ENCODE assay signal across 19 cellular contexts in the genomic region with DNA sequence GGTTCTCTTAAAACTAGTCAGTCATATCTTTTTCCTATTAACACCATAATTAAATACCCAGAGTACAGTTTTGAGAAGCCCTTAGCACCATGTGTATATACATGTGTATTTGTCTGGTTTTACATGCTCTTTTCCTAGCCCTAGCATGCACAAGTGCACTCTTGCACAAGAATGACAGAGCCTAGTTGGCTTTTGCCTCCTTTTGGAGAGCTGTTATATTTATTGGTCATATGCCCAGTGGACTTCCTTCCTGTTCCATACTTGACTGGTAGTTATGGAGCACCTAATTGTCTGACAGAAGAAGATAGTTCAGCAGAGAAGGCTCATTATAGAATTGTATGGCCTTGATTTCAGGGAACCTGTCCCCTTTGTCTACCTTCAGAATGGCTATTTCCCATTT.
"Had no signal": no experiment of that assay in that cellular context is flagged by ENCODE, and none has a peak within 500 bp of the region (broad histone marks: within the 10 kb centered on the region; RNA-seq: fewer than 3 reads in every experiment).

No MANE protein-coding gene starts in this region.

- H3K27ac ChIP-seq: foreskin keratinocyte, transverse colon, uterus had no signal

- H3K9me3 Mint-ChIP-seq: activated CD4-positive, alpha-beta T cell treated with anti-CD3 and anti-CD28 coated beads, Interleukin-2, amount 10 ng/mL, durations not matched to agents 7 days and 5 days; activated naive CD8-positive, alpha-beta T cell treated with anti-CD3 and anti-CD28 coated beads, Interleukin-2, amount 10 ng/mL, durations not matched to agents 7 days and 5 days; activated T-cell treated with anti-CD3 and anti-CD28 coated beads, Interleukin-2, amount 50 U/mL, for 24 hours; activated T-helper 2 cell treated with anti-CD3 and anti-CD28 coated beads, Interferon-gamma antibody, Interleukin-2, Interleukin-4, amounts not matched to agents 10 μg/mL and 5 μg/mL and 100 μg/mL, durations not matched to agents 14 hours and 24 hours and 36 hours; memory B cell; neural crest cell; T-helper 1 cell treated with Interleukin-12 subunit alpha and Interleukin-12 subunit beta and Interleukin-4 antibody, amounts not matched to agents 30 μg/mL and 1 μg/mL, for 36 hours had no signal

- H3K4me1 ChIP-seq: foreskin keratinocyte, transverse colon, uterus had no signal

- H3K27ac Mint-ChIP-seq: activated CD4-positive, alpha-beta T cell treated with anti-CD3 and anti-CD28 coated beads, Interleukin-2, amount 10 ng/mL, durations not matched to agents 7 days and 5 days; activated CD8-positive, alpha-beta T cell treated with anti-CD3 and anti-CD28 coated beads, Interleukin-2, amount 10 ng/mL, durations not matched to agents 7 days and 5 days; activated naive CD8-positive, alpha-beta T cell treated with anti-CD3 and anti-CD28 coated beads, Interleukin-2, amount 10 ng/mL, durations not matched to agents 7 days and 5 days; activated T-cell treated with anti-CD3 and anti-CD28 coated beads, Interleukin-2, amount 50 U/mL, for 24 hours; activated T-helper 2 cell treated with anti-CD3 and anti-CD28 coated beads, Interferon-gamma antibody, Interleukin-2, Interleukin-4, amounts not matched to agents 10 μg/mL and 5 μg/mL and 100 μg/mL, durations not matched to agents 14 hours and 24 hours and 36 hours; memory B cell; T-helper 1 cell treated with Interleukin-12 subunit alpha and Interleukin-12 subunit beta and Interleukin-4 antibody, amounts not matched to agents 30 μg/mL and 1 μg/mL, for 36 hours had no signal

- H3K4me1 Mint-ChIP-seq: activated CD4-positive, alpha-beta T cell treated with anti-CD3 and anti-CD28 coated beads, Interleukin-2, amount 10 ng/mL, durations not matched to agents 7 days and 5 days; activated naive CD8-positive, alpha-beta T cell treated with anti-CD3 and anti-CD28 coated beads, Interleukin-2, amount 10 ng/mL, durations not matched to agents 7 days and 5 days; memory B cell had no signal

- H3K4me3 Mint-ChIP-seq: activated CD4-positive, alpha-beta T cell treated with anti-CD3 and anti-CD28 coated beads, Interleukin-2, amount 10 ng/mL, durations not matched to agents 7 days and 5 days; activated CD8-positive, alpha-beta T cell treated with anti-CD3 and anti-CD28 coated beads, Interleukin-2, amount 10 ng/mL, durations not matched to agents 7 days and 5 days; activated naive CD8-positive, alpha-beta T cell treated with anti-CD3 and anti-CD28 coated beads, Interleukin-2, amount 10 ng/mL, durations not matched to agents 7 days and 5 days; activated T-cell treated with anti-CD3 and anti-CD28 coated beads, Interleukin-2, amount 50 U/mL, for 24 hours; memory B cell; neural crest cell; T-helper 1 cell treated with Interleukin-12 subunit alpha and Interleukin-12 subunit beta and Interleukin-4 antibody, amounts not matched to agents 30 μg/mL and 1 μg/mL, for 36 hours had no signal

- ATAC-seq: activated CD4-positive, CD25-positive, alpha-beta regulatory T cell treated with anti-CD3 and anti-CD28 coated beads, Interleukin-2, amount 50 U/mL, for 24 hours; activated CD8-positive, alpha-beta T cell treated with anti-CD3 and anti-CD28 coated beads, Interleukin-2, amount 10 ng/mL, durations not matched to agents 7 days and 5 days; foreskin keratinocyte; stimulated activated naive CD8-positive, alpha-beta T cell treated with anti-CD3 and anti-CD28 coated beads, Interleukin-15, Interleukin-2, amounts not matched to agents 100 U/mL and 50 U/mL, for 24 hours had no signal

- H3K4me3 ChIP-seq: transverse colon, uterus had no signal

- H3K36me3 ChIP-seq: transverse colon, uterus had no signal

- H3K27me3 Mint-ChIP-seq: activated CD4-positive, alpha-beta T cell treated with anti-CD3 and anti-CD28 coated beads, Interleukin-2, amount 10 ng/mL, durations not matched to agents 7 days and 5 days; activated naive CD8-positive, alpha-beta T cell treated with anti-CD3 and anti-CD28 coated beads, Interleukin-2, amount 10 ng/mL, durations not matched to agents 7 days and 5 days; memory B cell; progenitor cell of endocrine pancreas had no signal

- H3K9me3 ChIP-seq: transverse colon, uterus had no signal

- H3K27me3 ChIP-seq: foreskin keratinocyte, transverse colon, uterus had no signal

- DNase-seq: activated CD4-positive, alpha-beta T cell treated with anti-CD3 and anti-CD28 coated beads, Interleukin-2, amount 10 ng/mL, durations not matched to agents 7 days and 5 days; activated CD8-positive, alpha-beta T cell treated with anti-CD3 and anti-CD28 coated beads, Interleukin-2, amount 10 ng/mL, durations not matched to agents 7 days and 5 days; activated naive CD4-positive, alpha-beta T cell treated with Interleukin-2 at 50 U/mL for 16 hours; activated naive CD8-positive, alpha-beta T cell treated with anti-CD3 and anti-CD28 coated beads, Interleukin-2, amount 10 ng/mL, durations not matched to agents 7 days and 5 days; activated T-cell treated with anti-CD3 and anti-CD28 coated beads, Interleukin-2, amount 50 U/mL, for 24 hours; amygdala; erythroblast; foreskin keratinocyte; hippocampal formation; stimulated activated CD4-positive, alpha-beta T cell treated with anti-CD3 and anti-CD28 coated beads, Interleukin-2, amount 100 ng/mL, for 24 hours; stimulated activated naive CD8-positive, alpha-beta T cell treated with anti-CD3 and anti-CD28 coated beads, Interleukin-15, Interleukin-2, amounts not matched to agents 100 U/mL and 50 U/mL, for 24 hours; transverse colon; uterus had no signal
